In genomic region chr12:105933671-105934665, GRCh38 we compare ENCODE assay signal across 9 cellular contexts.
DNase-seq lines count a peak whose midpoint lies in the region; ATAC-seq and TF ChIP-seq lines count a peak whose summit lies in the region.
"Had no signal": no experiment of that assay in that cellular context is flagged by ENCODE, and none has a peak within 500 bp of the region (broad histone marks: within the 10 kb centered on the region; RNA-seq: fewer than 3 reads in every experiment).

No MANE protein-coding gene starts in this region.

- WGBS in heart right ventricle, 2 donors = 56 to 72% methylated on average over 13 of the region's 13 CpGs

- H3K27me3 ChIP-seq in heart right ventricle (no peaks in the 10 kb centered on the region), vagina (no peaks in the 10 kb centered on the region), MM.1S (replicated peaks; ENCODE audit: insufficient read depth, low read length) (no peaks in the 10 kb centered on the region)

- no peaks in the 10 kb centered on the region for H3K9me2 ChIP-seq in MM.1S (replicated peaks; ENCODE audit: insufficient read depth, low read length)

- no peaks in the 10 kb centered on the region for H3K79me2 ChIP-seq in MM.1S (ENCODE audit: low read length)

- H3K27ac ChIP-seq in heart right ventricle (peak overlapping the region in 1 of 10 donors; percentile 8), vagina (peak overlapping the region; percentile 51), MM.1S (ENCODE audit: low read length) (no peak overlapping the region)

- H3K4me1 ChIP-seq in heart right ventricle = peaks cover 0 to 43% (median 12%) of the 10 kb centered on the region in 9 donors
- peaks cover 25% of the 10 kb centered on the region for H3K4me1 ChIP-seq in vagina
- H3K4me1 ChIP-seq in MM.1S (ENCODE audit: low read length) = no peaks in the 10 kb centered on the region

- no peaks in the 10 kb centered on the region for H3F3A ChIP-seq in MM.1S (ENCODE audit: insufficient read depth, low read length)

- peak in 1 of 2 donors; percentile 12 for DNase-seq in heart right ventricle
- DNase-seq in Right ventricle myocardium inferior (ENCODE audit: missing footprints) = no peak
- DNase-seq in astrocyte of the hippocampus (ENCODE audit: low read depth, low spot score) = peak; percentile 95
- peak; percentile 56 for DNase-seq in kidney tubule cell (ENCODE audit: low spot score)
- no peak for DNase-seq in vagina (ENCODE audit: extremely low spot score in 2 of 2)
- DNase-seq in cortex of kidney (lab: John Stamatoyannopoulos, UW) = no peak
- no peak for DNase-seq in MM.1S
- DNase-seq: stimulated activated CD4-positive, alpha-beta T cell treated with anti-CD3 and anti-CD28 coated beads, Interleukin-4, amount 100 ng/mL, for 4 hours had no signal

- H3K36me3 ChIP-seq in heart right ventricle (no peaks in the 10 kb centered on the region), vagina (no peaks in the 10 kb centered on the region), MM.1S (replicated peaks; ENCODE audit: insufficient read depth, low read length) (no peaks in the 10 kb centered on the region)

- no peak overlapping the region for H3K9ac ChIP-seq in MM.1S (ENCODE audit: low read length)

- no peaks in the 10 kb centered on the region for H3K9me3 ChIP-seq in heart right ventricle
- H3K9me3 ChIP-seq in vagina = no peaks in the 10 kb centered on the region
- no peaks in the 10 kb centered on the region for H3K9me3 ChIP-seq in MM.1S (replicated peaks; ENCODE audit: insufficient read depth, low read length)

- no peak overlapping the region for H3K4me3 ChIP-seq in heart right ventricle
- H3K4me3 ChIP-seq in vagina = no peak overlapping the region
- no peak overlapping the region for H3K4me3 ChIP-seq in MM.1S (ENCODE audit: low read length)

- TF ChIP-seq POLR2A in vagina (IDR thresholded peaks at IDR 0.05) = no peak

- TF ChIP-seq CTCF in heart right ventricle (IDR thresholded peaks at IDR 0.05) = no peak
- no peak for TF ChIP-seq CTCF in vagina (IDR thresholded peaks at IDR 0.05)
- TF ChIP-seq CTCF in MM.1S (IDR thresholded peaks at IDR 0.05; ENCODE audit: low read length) = no peak

- no peak overlapping the region for H2AFZ ChIP-seq in MM.1S (ENCODE audit: low read length)

- ATAC-seq in heart right ventricle = peak in 5 of 8 donors; percentile 32 to 76 (median 56)
- ATAC-seq in Right ventricle myocardium inferior = no peak
- ATAC-seq in GM18519 (IDR thresholded peaks at IDR 0.05; ENCODE audit: low FRiP score, unreplicated experiment) = no peak

- no peaks in the 10 kb centered on the region for H4K20me1 ChIP-seq in MM.1S (ENCODE audit: insufficient read depth, low read length)

- intact Hi-C loops in heart right ventricle (cut with DNase I) (no loop called here), Right ventricle myocardium inferior (cut with DNase I) (no loop called here), vagina (cut with DNase I) (no loop called here)

- no peak overlapping the region for H3K4me2 ChIP-seq in MM.1S (ENCODE audit: low read depth, low read length)

Comparison
In these comparisons a context has a peak if more than half of its experiments do, and no peak if none do; other contexts are left out.
1. ATAC-seq: peak in heart right ventricle (5 of 8); none in Right ventricle myocardium inferior (single experiment) and GM18519 (single experiment).
2. DNase-seq: peak in astrocyte of the hippocampus (single experiment) and kidney tubule cell (single experiment); none in Right ventricle myocardium inferior (single experiment), vagina (0 of 2), cortex of kidney (single experiment) and MM.1S (single experiment).